Comparison of ENCODE assay signal across 16 cellular contexts in the genomic region with DNA sequence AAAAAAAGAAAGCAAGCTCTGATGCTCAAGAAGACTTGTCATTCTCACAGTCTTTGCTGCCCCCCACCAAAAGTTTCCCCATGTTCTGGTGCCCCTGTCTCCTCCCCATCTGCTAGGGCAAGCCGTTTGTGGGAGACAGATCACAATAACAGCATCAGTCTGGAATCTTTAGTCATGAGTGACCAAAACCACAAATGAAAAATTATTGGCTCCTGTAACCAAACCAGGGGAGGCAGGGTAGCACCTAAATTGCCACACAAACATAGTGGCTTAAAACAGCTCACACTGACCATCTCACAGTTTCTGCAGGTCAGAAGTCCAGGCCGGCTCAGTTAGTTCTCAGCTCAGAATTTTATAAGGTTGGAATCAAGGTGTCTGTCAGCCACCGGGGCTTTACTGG. TPM values are rescaled to one million over a fixed set of nuclear protein-coding genes. Genes with fewer than 3 reads are reported as not detected.
DNase-seq lines count a peak whose midpoint lies in the region; TF ChIP-seq lines count a peak whose summit lies in the region.
"Had no signal": no experiment of that assay in that cellular context is flagged by ENCODE, and none has a peak within 500 bp of the region (broad histone marks: within the 10 kb centered on the region; RNA-seq: fewer than 3 reads in every experiment).

No MANE protein-coding gene starts in this region.

- no peaks in the 10 kb centered on the region for H3K4me1 Mint-ChIP-seq in activated T-cell treated with anti-CD3 and anti-CD28 coated beads, Interleukin-2, amount 50 U/mL, for 24 hours (ENCODE audit: low read depth)
- H3K4me1 Mint-ChIP-seq: activated CD4-positive, alpha-beta T cell treated with anti-CD3 and anti-CD28 coated beads for 36 hours; brain had no signal

- H3K27ac Mint-ChIP-seq in activated T-cell treated with anti-CD3 and anti-CD28 coated beads, Interleukin-2, amount 50 U/mL, for 24 hours = no peak overlapping the region
- H3K27ac Mint-ChIP-seq: activated CD4-positive, alpha-beta T cell treated with anti-CD3 and anti-CD28 coated beads for 36 hours; activated T-helper 1 cell treated with anti-CD3 and anti-CD28 coated beads, Interleukin-12 subunit alpha, Interleukin-12 subunit beta, Interleukin-2, Interleukin-4 antibody, amounts not matched to agents 30 ng/mL and 10 ng/mL and 1 ng/mL, durations not matched to agents 14 hours and 24 hours and 36 hours; brain; effector memory CD8-positive, alpha-beta T cell had no signal

- CTCF ChIA-PET in OCI-LY7 (lab: Charles Lee; ENCODE audit: unreplicated experiment) = no interaction called here

- TF ChIP-seq CTCF in dorsolateral prefrontal cortex (IDR thresholded peaks at IDR 0.05 in 54 of 56, conservative IDR thresholded peaks at IDR 0.05 in 2 of 56; ENCODE audit: low read depth in 1 of 56, partially characterized antibody in 56 of 56) = no peak
- TF ChIP-seq CTCF in OCI-LY7 (conservative IDR thresholded peaks at IDR 0.05; ENCODE audit: low read length) = no peak

- no peak overlapping the region for H3K4me3 Mint-ChIP-seq in activated T-cell treated with anti-CD3 and anti-CD28 coated beads, Interleukin-2, amount 50 U/mL, for 24 hours
- H3K4me3 Mint-ChIP-seq: activated CD4-positive, alpha-beta T cell treated with anti-CD3 and anti-CD28 coated beads for 36 hours; activated T-helper 1 cell treated with anti-CD3 and anti-CD28 coated beads, Interleukin-12 subunit alpha, Interleukin-12 subunit beta, Interleukin-2, Interleukin-4 antibody, amounts not matched to agents 30 ng/mL and 10 ng/mL and 1 ng/mL, durations not matched to agents 14 hours and 24 hours and 36 hours; brain; effector memory CD8-positive, alpha-beta T cell had no signal

- intact Hi-C loops in dorsolateral prefrontal cortex (cut with DNase I) = no loop called here
- intact Hi-C loops in OCI-LY7 (cut with micrococcal nuclease; ENCODE audit: unreplicated experiment) = no loop called here

- DNase-seq in GM04504 (ENCODE audit: low read depth) = peak; percentile 49
- peak; percentile 37 for DNase-seq in NK-92 treated with Interleukin-12 subunit alpha and Interleukin-12 subunit beta, amount 100 ng/mL, for 24 hours (lab: John Stamatoyannopoulos, UW)
- no peak for DNase-seq in dorsolateral prefrontal cortex
- peak; percentile 84 for DNase-seq in renal cortical epithelial cell (ENCODE audit: low read depth)
- no peak for DNase-seq in activated CD4-positive, alpha-beta T cell treated with anti-CD3 and anti-CD28 coated beads, Interleukin-2, amount 50 U/mL, for 1 hour
- DNase-seq in activated T-cell treated with anti-CD3 and anti-CD28 coated beads, Interleukin-2, amount 50 U/mL, for 24 hours = no peak
- DNase-seq in amniotic stem cell (lab: John Stamatoyannopoulos, UW) = no peak
- DNase-seq in OCI-LY7 (ENCODE audit: low spot score) = no peak
- DNase-seq: activated CD4-positive, alpha-beta T cell treated with anti-CD3 and anti-CD28 coated beads for 36 hours; effector memory CD8-positive, alpha-beta T cell; Karpas-422; lower lobe of right lung; SW 1271 had no signal

- POLR2A ChIA-PET in OCI-LY7 (lab: Charles Lee) = no interaction called here

- H3K4me3 ChIP-seq in dorsolateral prefrontal cortex (no peak overlapping the region), OCI-LY7 (ENCODE audit: low read depth, low read length, poor library complexity, severe bottlenecking) (no peak overlapping the region)
- H3K4me3 ChIP-seq: hepatocyte, lower lobe of right lung had no signal

- peaks cover 2% of the 10 kb centered on the region for H3K4me1 ChIP-seq in OCI-LY7 (ENCODE audit: insufficient read depth, low read length, poor library complexity, severe bottlenecking)

- no peak overlapping the region for H2AFZ ChIP-seq in OCI-LY7 (ENCODE audit: low read length)
- H2AFZ ChIP-seq: hepatocyte had no signal

- no peaks in the 10 kb centered on the region for H3K9me2 ChIP-seq in OCI-LY7 (ENCODE audit: insufficient read depth, low read length)

- H4K20me1 ChIP-seq in OCI-LY7 (ENCODE audit: insufficient read depth, low read length) = no peaks in the 10 kb centered on the region

- no peaks in the 10 kb centered on the region for H3K27me3 ChIP-seq in dorsolateral prefrontal cortex
- H3K27me3 ChIP-seq: hepatocyte had no signal

- H3K9me3 Mint-ChIP-seq in activated T-cell treated with anti-CD3 and anti-CD28 coated beads, Interleukin-2, amount 50 U/mL, for 24 hours = peaks cover 6% of the 10 kb centered on the region

- no peaks in the 10 kb centered on the region for H3K79me2 ChIP-seq in OCI-LY7 (ENCODE audit: insufficient read depth, low read depth, low read length)
- H3K79me2 ChIP-seq: hepatocyte had no signal

- peaks cover 8% of the 10 kb centered on the region; the same call in 1 of the 2 replicates for H3K9me3 ChIP-seq in OCI-LY7 (ENCODE audit: low read length)
- H3K9me3 ChIP-seq: lower lobe of right lung had no signal

- H3K4me2 ChIP-seq in OCI-LY7 (ENCODE audit: low read length) = no peak overlapping the region
- H3K4me2 ChIP-seq: hepatocyte had no signal

- no TSS peak for BruUV-seq in OCI-LY7 (replicated peaks; lab: Mats Ljungman, UMichigan)

- H3K27ac ChIP-seq in dorsolateral prefrontal cortex = peak overlapping the region in 33 of 59 donors; percentile 0 to 98 (median 90)
- H3K27ac ChIP-seq in OCI-LY7 (ENCODE audit: low read depth, low read length, poor library complexity, severe bottlenecking) = no peak overlapping the region
- H3K27ac ChIP-seq: hepatocyte, lower lobe of right lung had no signal

- H3K36me3 Mint-ChIP-seq in activated T-cell treated with anti-CD3 and anti-CD28 coated beads, Interleukin-2, amount 50 U/mL, for 24 hours (ENCODE audit: low read depth) = no peaks in the 10 kb centered on the region

- H3K27me3 Mint-ChIP-seq in activated T-cell treated with anti-CD3 and anti-CD28 coated beads, Interleukin-2, amount 50 U/mL, for 24 hours = peaks cover under 1% of the 10 kb centered on the region
- H3K27me3 Mint-ChIP-seq: brain had no signal

- H3K36me3 ChIP-seq in OCI-LY7 (ENCODE audit: insufficient read depth, low read length) = no peaks in the 10 kb centered on the region
- H3K36me3 ChIP-seq: lower lobe of right lung had no signal

RNA-seq across cellular contexts. Expression of gene B3GNT7, which starts 9.1 kb away (rescaled TPM):
- total RNA-seq in dorsolateral prefrontal cortex = 10 to 100 TPM in 9 of 120 experiments, 1 to 10 TPM in 111; 2.1 to 13.9 (median 5.9) TPM
- 4.0 and 4.5 TPM in 2 replicates for total RNA-seq in renal cortical epithelial cell
- total RNA-seq in OCI-LY7 (2014; rRNA removed; shearing (Covaris generic)) = 4.5 and 7.8 TPM in 2 replicates
- 7.4 and 8.7 TPM in 2 replicates for total RNA-seq in OCI-LY7 (2022)
- total RNA-seq: activated CD4-positive, alpha-beta T cell treated with anti-CD3 and anti-CD28 coated beads for 36 hours; activated T-helper 1 cell treated with anti-CD3 and anti-CD28 coated beads, Interleukin-12 subunit alpha, Interleukin-12 subunit beta, Interleukin-2, Interleukin-4 antibody, amounts not matched to agents 30 ng/mL and 10 ng/mL and 1 ng/mL, durations not matched to agents 14 hours and 24 hours and 36 hours had no signal

Comparison
In these comparisons a context has a peak if more than half of its experiments do, and no peak if none do; other contexts are left out.
1. DNase-seq: peak in GM04504 (single experiment), NK-92 treated with Interleukin-12 subunit alpha and Interleukin-12 subunit beta, amount 100 ng/mL, for 24 hours (single experiment) and renal cortical epithelial cell (single experiment); none in dorsolateral prefrontal cortex (0 of 10), activated CD4-positive, alpha-beta T cell treated with anti-CD3 and anti-CD28 coated beads, Interleukin-2, amount 50 U/mL, for 1 hour (single experiment), activated T-cell treated with anti-CD3 and anti-CD28 coated beads, Interleukin-2, amount 50 U/mL, for 24 hours (single experiment), amniotic stem cell (single experiment) and OCI-LY7 (single experiment).